In genomic region chr18:41719808-41720207, GRCh38 we compare ENCODE assay signal across 18 cellular contexts.
DNase-seq lines count a peak whose midpoint lies in the region; ATAC-seq, FAIRE-seq and TF ChIP-seq lines count a peak whose summit lies in the region.
"Had no signal": no experiment of that assay in that cellular context is flagged by ENCODE, and none has a peak within 500 bp of the region (broad histone marks: within the 10 kb centered on the region; RNA-seq: fewer than 3 reads in every experiment).

No MANE protein-coding gene starts in this region.

- DNase-seq in M059J (ENCODE audit: low read depth) (peak; percentile 14), astrocyte (ENCODE audit: low read depth) (peak; percentile 69), hepatocyte (ENCODE audit: low spot score) (peak; percentile 5), pulmonary artery endothelial cell (ENCODE audit: low read depth, low spot score) (peak; percentile 26), CD1c-positive myeloid dendritic cell (ENCODE audit: extremely low spot score) (no peak)
- DNase-seq: BE2C; CD8-positive, alpha-beta T cell; COR-L47; DND-41; GDM1 had no signal

- no peak overlapping the region for H3K27ac Mint-ChIP-seq in astrocyte (ENCODE audit: unreplicated experiment)
- H3K27ac Mint-ChIP-seq: CD8-positive, alpha-beta T cell had no signal

- H3K9me2 ChIP-seq in hepatocyte (replicated peaks; ENCODE audit: insufficient read depth) = no peaks in the 10 kb centered on the region

- no peaks in the 10 kb centered on the region for H3K79me2 ChIP-seq in astrocyte (ENCODE audit: insufficient read depth, low read length)
- H3K79me2 ChIP-seq in hepatocyte = no peaks in the 10 kb centered on the region

- H3K4me3 ChIP-seq in astrocyte (ENCODE audit: insufficient read depth, low read depth, low read length) = no peak overlapping the region
- H3K4me3 ChIP-seq in hepatocyte = no peak overlapping the region
- H3K4me3 ChIP-seq: A549, HAP-1 had no signal

- H3K9me3 Mint-ChIP-seq in astrocyte (ENCODE audit: unreplicated experiment) = no peaks in the 10 kb centered on the region
- H3K9me3 Mint-ChIP-seq: CD8-positive, alpha-beta T cell had no signal

- 67% methylated on average over 3 of the region's 3 CpGs for WGBS in hepatocyte (ENCODE audit: low lambda C conversion rate, missing lambda C conversion rate)

- no peaks in the 10 kb centered on the region for H3K27me3 ChIP-seq in astrocyte (ENCODE audit: insufficient read depth, low read length)
- H3K27me3 ChIP-seq in hepatocyte = peaks cover 3% of the 10 kb centered on the region
- H3K27me3 ChIP-seq: BE2C had no signal

- H3K9me3 ChIP-seq in astrocyte (ENCODE audit: insufficient read depth, low read depth, low read length) = no peaks in the 10 kb centered on the region
- H3K9me3 ChIP-seq in hepatocyte (ENCODE audit: low read depth) = no peaks in the 10 kb centered on the region
- H3K9me3 ChIP-seq: A549, BE2C, HAP-1 had no signal

- ATAC-seq in HG03439 (IDR thresholded peaks at IDR 0.05; ENCODE audit: unreplicated experiment) = no peak
- ATAC-seq in GM18870 (IDR thresholded peaks at IDR 0.05; ENCODE audit: unreplicated experiment) = no peak
- ATAC-seq: A549; CD8-positive, alpha-beta T cell had no signal

- H3K27me3 Mint-ChIP-seq in astrocyte (ENCODE audit: low read depth, unreplicated experiment) = no peaks in the 10 kb centered on the region

- H4K20me1 ChIP-seq in astrocyte (ENCODE audit: insufficient read depth, low read length) (no peaks in the 10 kb centered on the region), hepatocyte (ENCODE audit: insufficient read depth, poor library complexity, severe bottlenecking) (no peaks in the 10 kb centered on the region)

- H3K4me2 ChIP-seq in astrocyte (ENCODE audit: low read length) = no peak overlapping the region
- H3K4me2 ChIP-seq in hepatocyte = no peak overlapping the region
- H3K4me2 ChIP-seq: A549 had no signal

- H2AFZ ChIP-seq in astrocyte (ENCODE audit: low read depth, low read length) (no peak overlapping the region), hepatocyte (no peak overlapping the region)

- H3K4me1 ChIP-seq in astrocyte (ENCODE audit: insufficient read depth, low read length) (no peaks in the 10 kb centered on the region), hepatocyte (ENCODE audit: insufficient read depth) (no peaks in the 10 kb centered on the region)
- H3K4me1 ChIP-seq: A549, BE2C had no signal

- TF ChIP-seq CTCF in astrocyte (IDR thresholded peaks at IDR 0.05; ENCODE audit: insufficient read depth, low read depth, low read length) = no peak
- TF ChIP-seq CTCF in hepatocyte (IDR thresholded peaks at IDR 0.05; ENCODE audit: poor library complexity) = no peak

- FAIRE-seq in astrocyte (lab: Jason Lieb, UNC) = no peak
- FAIRE-seq: A549, GM12892, GM19239, H1 had no signal

- no peaks in the 10 kb centered on the region for H3K36me3 ChIP-seq in astrocyte (ENCODE audit: insufficient read depth, low read length)
- no peaks in the 10 kb centered on the region for H3K36me3 ChIP-seq in hepatocyte (replicated peaks; ENCODE audit: insufficient read depth, low read depth)
- H3K36me3 ChIP-seq: BE2C, HAP-1 had no signal

- no peak overlapping the region for H3K27ac ChIP-seq in astrocyte (ENCODE audit: low read depth, low read length)
- no peak overlapping the region for H3K27ac ChIP-seq in hepatocyte
- H3K27ac ChIP-seq: A549, C4-2B had no signal

- no peak overlapping the region for H3K9ac ChIP-seq in astrocyte (ENCODE audit: low read length)

- H3K36me3 Mint-ChIP-seq in astrocyte (ENCODE audit: low read depth, unreplicated experiment) = no peaks in the 10 kb centered on the region
- H3K36me3 Mint-ChIP-seq: CD8-positive, alpha-beta T cell had no signal

- H3K4me1 Mint-ChIP-seq in astrocyte (ENCODE audit: low read depth, unreplicated experiment) = peaks cover 4% of the 10 kb centered on the region

- H3K4me3 Mint-ChIP-seq in astrocyte (ENCODE audit: unreplicated experiment) = no peak overlapping the region
- H3K4me3 Mint-ChIP-seq: CD8-positive, alpha-beta T cell had no signal
